Comparison of ENCODE assay signal across 22 cellular contexts in genomic region chr10:127942811-127943210, GRCh38. TPM values are rescaled to one million over a fixed set of nuclear protein-coding genes. Genes with fewer than 3 reads are reported as not detected.
DNase-seq lines count a peak whose midpoint lies in the region; ATAC-seq and TF ChIP-seq lines count a peak whose summit lies in the region.
"Had no signal": no experiment of that assay in that cellular context is flagged by ENCODE, and none has a peak within 500 bp of the region (broad histone marks: within the 10 kb centered on the region; RNA-seq: fewer than 3 reads in every experiment).

No MANE protein-coding gene starts in this region.

- H3K36me3 ChIP-seq in adrenal gland (replicated peaks in 1 of 2) (no peaks in the 10 kb centered on the region), mucosa of descending colon (ENCODE audit: low read depth) (no peaks in the 10 kb centered on the region)

- peak overlapping the region; percentile 48 for H3K4me3 Mint-ChIP-seq in endothelial cell (ENCODE audit: unreplicated experiment)
- H3K4me3 Mint-ChIP-seq: CD14-positive monocyte, GM23338 had no signal

- intact Hi-C loops in adrenal gland (cut with DNase I) (no loop called here), mucosa of descending colon (cut with DNase I, micrococcal nuclease) (no loop called here)

- H3K27ac Mint-ChIP-seq in endothelial cell (ENCODE audit: unreplicated experiment), result peak overlapping the region; percentile 91
- H3K27ac Mint-ChIP-seq: GM23338 had no signal

- H3K4me1 ChIP-seq in adrenal gland (replicated peaks in 1 of 2) (peaks cover 15 to 37% of the 10 kb centered on the region in 2 donors), mucosa of descending colon (ENCODE audit: low read depth) (peaks cover 9% of the 10 kb centered on the region)
- H3K4me1 ChIP-seq: A549 had no signal

- TF ChIP-seq CTCF in HFF-Myc (IDR thresholded peaks at IDR 0.05; ENCODE audit: low read depth, low read length, missing control alignments), result no peak
- TF ChIP-seq CTCF in adrenal gland (IDR thresholded peaks at IDR 0.05), result no peak
- no peak for TF ChIP-seq CTCF in endothelial cell (IDR thresholded peaks at IDR 0.05; ENCODE audit: unreplicated experiment)
- TF ChIP-seq CTCF in mucosa of descending colon (IDR thresholded peaks at IDR 0.05), result no peak

- ATAC-seq in mucosa of descending colon (peak; percentile 30), GM21529 (IDR thresholded peaks at IDR 0.05; ENCODE audit: unreplicated experiment) (no peak)
- ATAC-seq: A549, GM23338, HCT116 had no signal

- POLR2A ChIA-PET in HEK293T (lab: Yijun Ruan, JAX), result no interaction called here

- CTCF ChIA-PET in HEK293T (lab: Yijun Ruan, JAX), result no interaction called here

- H3K9me3 ChIP-seq in adrenal gland (replicated peaks in 1 of 3) (no peaks in the 10 kb centered on the region), mucosa of descending colon (no peaks in the 10 kb centered on the region)
- H3K9me3 ChIP-seq: A549 had no signal

- H3K4me3 ChIP-seq in HFF-Myc (replicated peaks; ENCODE audit: low read depth, low read length) (no peak overlapping the region), adrenal gland (no peak overlapping the region), mucosa of descending colon (no peak overlapping the region)
- H3K4me3 ChIP-seq: A549, GM23338 had no signal

- H3K27me3 Mint-ChIP-seq in endothelial cell (ENCODE audit: unreplicated experiment), result peaks cover 20% of the 10 kb centered on the region

- no peaks in the 10 kb centered on the region for H3K9me3 Mint-ChIP-seq in endothelial cell (ENCODE audit: unreplicated experiment)
- H3K9me3 Mint-ChIP-seq: GM23338 had no signal

- peak; percentile 2 for DNase-seq in HFF-Myc (ENCODE audit: extremely low read depth, low read depth)
- DNase-seq in adrenal gland, result peak in 5 of 7 donors; percentile 60 to 75 (median 68)
- DNase-seq in endothelial cell (ENCODE audit: low spot score), result no peak
- DNase-seq in mucosa of descending colon, result peak in 1 of 3 donors; percentile 27
- DNase-seq in NCI-H345 (lab: John Stamatoyannopoulos, UW), result no peak
- DNase-seq in glomerular visceral epithelial cell (ENCODE audit: extremely low spot score), result no peak
- DNase-seq in HEK293T (ENCODE audit: extremely low spot score), result no peak
- DNase-seq: GF-D8, NCI-H1092, NCI-H146, NCI-H2081 treated with DMSO at 0.1 percent for 48 hours, NCI-H2227 treated with DMSO at 0.1 percent for 48 hours, NCI-H526 treated with DMSO at 0.1 percent for 48 hours, SHP77 had no signal

- H3K27me3 ChIP-seq in adrenal gland, result no peaks in the 10 kb centered on the region

- peaks cover 33% of the 10 kb centered on the region for H3K36me3 Mint-ChIP-seq in endothelial cell (ENCODE audit: low read depth, unreplicated experiment)

- 19 to 32% (median 26%) methylated on average over 7 of the region's 7 CpGs for WGBS in adrenal gland, 4 donors

- H3K4me1 Mint-ChIP-seq in endothelial cell (ENCODE audit: unreplicated experiment), result peaks cover 74% of the 10 kb centered on the region

- peak overlapping the region in 3 of 5 donors; percentile 1 to 69 (median 67) for H3K27ac ChIP-seq in adrenal gland
- H3K27ac ChIP-seq: A549, KMS-11 had no signal

- no peak for TF ChIP-seq POLR2A in adrenal gland (IDR thresholded peaks at IDR 0.05)

TF ChIP-seq in HEK293T, 16 proteins besides CTCF, POLR2A, EP300 and RAD21:
- TF ChIP-seq FOXK2 (IDR thresholded peaks at IDR 0.05) (no peak), LEF1 (IDR thresholded peaks at IDR 0.05; ENCODE audit: borderline replicate concordance) (no peak), TARDBP (IDR thresholded peaks at IDR 0.05) (no peak), SP1 (IDR thresholded peaks at IDR 0.05) (no peak), HDGF (IDR thresholded peaks at IDR 0.05; ENCODE audit: borderline replicate concordance) (no peak), FOXA1 (IDR thresholded peaks at IDR 0.05) (no peak), PKNOX1 (IDR thresholded peaks at IDR 0.05) (no peak), ZNF384 (IDR thresholded peaks at IDR 0.05) (no peak), CTBP1 (IDR thresholded peaks at IDR 0.05; ENCODE audit: borderline replicate concordance) (no peak), SUZ12 (IDR thresholded peaks at IDR 0.05) (no peak), BHLHE40 (IDR thresholded peaks at IDR 0.05; ENCODE audit: borderline replicate concordance) (no peak), ELF4 (IDR thresholded peaks at IDR 0.05) (no peak), L3MBTL2 (conservative IDR thresholded peaks at IDR 0.05) (no peak), NFRKB (IDR thresholded peaks at IDR 0.05) (no peak), FOXM1 (IDR thresholded peaks at IDR 0.05; ENCODE audit: borderline replicate concordance) (no peak), ARNT (IDR thresholded peaks at IDR 0.05) (no peak)
TF ChIP-seq in HEK293T: peak in this region for 0.

RNA-seq across cellular contexts. Expression of gene PTPRE, which starts 35.9 kb away (rescaled TPM):
- total RNA-seq in adrenal gland, result 10 to 100 TPM; 33.3 to 52.8 (median 44.7) TPM
- 10 to 100 TPM in 2 of 3 donors, 1 to 10 TPM in 1; 7.6 to 36.9 (median 12.2) TPM for polyA plus RNA-seq in adrenal gland
- total RNA-seq in endothelial cell (ENCODE audit: unreplicated experiment), result 117 TPM
- 10 to 100 TPM; 28.8 to 33.6 (median 32.5) TPM for total RNA-seq in mucosa of descending colon

RNA-seq across cellular contexts. Expression of gene CLRN3, which starts 50.1 kb away (rescaled TPM):
- under 1 TPM in 2 of 8 donors, not detected in 6; 0.29 to 0.61 TPM for total RNA-seq in adrenal gland
- not detected for polyA plus RNA-seq in adrenal gland
- total RNA-seq in endothelial cell (ENCODE audit: unreplicated experiment), result 0.31 TPM
- total RNA-seq in mucosa of descending colon, result 100 to 1,000 TPM in 2 of 3 donors, 10 to 100 TPM in 1; 62.3 to 176 (median 121) TPM
- total RNA-seq: Daoy, GM23338, MCF 10A had no signal
- polyA plus RNA-seq: GM23338 had no signal

Comparison
In these comparisons a context has a peak if more than half of its experiments do, and no peak if none do; other contexts are left out.
1. DNase-seq: peak in HFF-Myc (single experiment) and adrenal gland (5 of 7); none in endothelial cell (single experiment), NCI-H345 (single experiment), glomerular visceral epithelial cell (single experiment) and HEK293T (single experiment).
2. RNA of gene CLRN3, which starts 50.1 kb away (total RNA-seq): 62.3 to 176 TPM in mucosa of descending colon; 0.31 TPM in endothelial cell (single experiment) and 0.29 to 0.61 TPM in adrenal gland; every median in the first group is over 10 times any median in the second.